ENCODE assay signal across 18 cellular contexts in the genomic region with DNA sequence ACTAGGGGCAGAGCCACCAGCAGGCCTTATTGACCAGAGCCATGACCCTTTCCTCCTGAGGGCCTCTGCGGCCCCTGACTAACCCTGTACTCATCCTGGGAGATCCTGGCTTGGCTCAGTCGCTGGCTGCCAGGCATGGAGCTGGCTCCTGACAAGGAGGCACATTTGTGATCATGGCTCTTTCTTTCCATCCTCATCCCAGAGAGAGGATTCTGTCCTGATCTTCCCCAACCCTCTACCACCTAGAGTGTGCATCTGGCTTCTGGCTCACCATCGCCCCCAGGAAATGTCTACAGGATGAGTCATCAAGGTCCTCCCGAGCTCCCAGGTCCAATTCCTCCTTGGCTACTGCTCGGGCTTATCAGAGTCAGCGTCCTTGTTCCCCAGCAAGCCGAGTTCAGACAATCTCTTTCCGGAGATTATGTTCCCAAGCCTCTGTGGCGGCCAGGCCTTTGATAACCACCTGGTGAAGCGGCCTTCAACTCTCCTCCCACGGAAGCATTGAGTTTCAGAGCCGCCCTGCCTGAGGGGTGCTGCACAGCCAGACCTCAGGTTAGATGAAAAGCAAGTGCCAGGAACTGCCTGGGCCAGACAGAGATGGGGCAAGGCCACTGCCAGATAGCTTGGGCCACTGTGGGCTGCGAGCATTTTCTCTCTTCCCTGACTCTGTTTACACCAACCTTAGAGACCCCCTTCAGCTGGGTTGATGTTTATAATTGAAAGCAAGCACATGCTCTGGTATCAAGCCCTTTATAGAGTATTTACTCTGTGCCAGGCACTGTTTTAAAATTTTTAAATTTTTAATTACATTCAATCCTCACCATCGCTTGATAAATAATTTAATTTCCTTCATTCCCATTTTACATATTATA. TPM values are rescaled to one million over a fixed set of nuclear protein-coding genes. Genes with fewer than 3 reads are reported as not detected.
A peak's percentile ranks its signal among the peaks of the same experiment; 100 is the strongest.
DNase-seq lines count a peak whose midpoint lies in the region; ATAC-seq, FAIRE-seq and TF ChIP-seq lines count a peak whose summit lies in the region.
"Had no signal": no experiment of that assay in that cellular context is flagged by ENCODE, and none has a peak within 500 bp of the region (broad histone marks: within the 10 kb centered on the region; RNA-seq: fewer than 3 reads in every experiment).

No MANE protein-coding gene starts in this region.

- H3K4me1 ChIP-seq in SK-N-SH (ENCODE audit: control insufficient read depth in 1 of 2, insufficient read depth in 2 of 2, low read depth in 1 of 2, low read length in 1 of 2) = peaks cover 5 to 31% of the 10 kb centered on the region in 2 experiments; a peak in 3 of 4 replicates
- peaks cover 25% of the 10 kb centered on the region for H3K4me1 ChIP-seq in fibroblast of lung (ENCODE audit: control insufficient read depth, extremely low read depth, insufficient read depth, low read length)
- peaks cover 0 to 2% of the 10 kb centered on the region in 2 donors for H3K4me1 ChIP-seq in small intestine (ENCODE audit: control insufficient read depth in 2 of 2, insufficient read depth in 1 of 2, low read depth in 1 of 2, low read length in 1 of 2)

- ATAC-seq in HG03097 (IDR thresholded peaks at IDR 0.05; ENCODE audit: low FRiP score, unreplicated experiment) = no peak
- ATAC-seq: activated naive CD4-positive, alpha-beta T cell treated with anti-CD3 and anti-CD28 coated beads, Interleukin-2, amount 50 U/mL, for 72 hours; left lobe of liver; Right ventricle myocardium inferior had no signal

- no peak for TF ChIP-seq RAD21 in SK-N-SH (IDR thresholded peaks at IDR 0.05; ENCODE audit: low read length)

- no peaks in the 10 kb centered on the region for H3K4me1 Mint-ChIP-seq in activated naive CD8-positive, alpha-beta T cell treated with anti-CD3 and anti-CD28 coated beads for 36 hours

- CTCF ChIA-PET in SK-N-SH (lab: Yijun Ruan, JAX) = interaction anchor here (1.1 to 1.5 kb wide), 6 partner anchors 11 to 188 kb away, joined by 3 to 6 read pairs (median 4); no protein-coding TSS in a partner anchor

- no peak overlapping the region for H3K4me3 Mint-ChIP-seq in activated naive CD8-positive, alpha-beta T cell treated with anti-CD3 and anti-CD28 coated beads for 36 hours

- H3K27ac Mint-ChIP-seq in activated naive CD8-positive, alpha-beta T cell treated with anti-CD3 and anti-CD28 coated beads for 36 hours = no peak overlapping the region
- H3K27ac Mint-ChIP-seq: activated naive CD4-positive, alpha-beta T cell treated with anti-CD3 and anti-CD28 coated beads, Interleukin-2, amount 50 U/mL, for 72 hours had no signal

- no peaks in the 10 kb centered on the region for H3K9me2 ChIP-seq in SK-N-SH

- no peaks in the 10 kb centered on the region for H3K9me3 Mint-ChIP-seq in activated naive CD8-positive, alpha-beta T cell treated with anti-CD3 and anti-CD28 coated beads for 36 hours
- H3K9me3 Mint-ChIP-seq: activated naive CD4-positive, alpha-beta T cell treated with anti-CD3 and anti-CD28 coated beads, Interleukin-2, amount 50 U/mL, for 72 hours had no signal

- no peaks in the 10 kb centered on the region for H3K9me3 ChIP-seq in SK-N-SH
- H3K9me3 ChIP-seq in fibroblast of lung (ENCODE audit: control insufficient read depth, insufficient read depth, low read depth, low read length) = no peaks in the 10 kb centered on the region
- H3K9me3 ChIP-seq in small intestine (ENCODE audit: control insufficient read depth, low read depth) = no peaks in the 10 kb centered on the region
- H3K9me3 ChIP-seq: suprapubic skin had no signal

- H3F3A ChIP-seq in SK-N-SH (replicated peaks; ENCODE audit: insufficient read depth) = peaks cover 12% of the 10 kb centered on the region

- H3K27me3 ChIP-seq in SK-N-SH (ENCODE audit: insufficient read depth) = no peaks in the 10 kb centered on the region
- H3K27me3 ChIP-seq in fibroblast of lung (ENCODE audit: control insufficient read depth, insufficient read depth, low read length) = no peaks in the 10 kb centered on the region
- H3K27me3 ChIP-seq in small intestine (ENCODE audit: control insufficient read depth in 2 of 2, insufficient read depth in 2 of 2, low read length in 2 of 2) = no peaks in the 10 kb centered on the region
- H3K27me3 ChIP-seq: suprapubic skin had no signal

- H3K27ac ChIP-seq in SK-N-SH (ENCODE audit: low read depth in 2 of 2, low read length in 1 of 2) = peak overlapping the region in 1 of 2 experiments; percentile 25; a peak in 1 of 4 replicates
- peak overlapping the region; percentile 3 for H3K27ac ChIP-seq in fibroblast of lung (ENCODE audit: insufficient read depth, low read length)
- peak overlapping the region in 1 of 2 donors; percentile 52 for H3K27ac ChIP-seq in small intestine (ENCODE audit: low read depth in 1 of 2, low read length in 1 of 2)
- H3K27ac ChIP-seq: epithelial cell of prostate, suprapubic skin had no signal

- TF ChIP-seq CTCF in SK-N-SH (IDR thresholded peaks at IDR 0.05) = no peak
- no peak for TF ChIP-seq CTCF in fibroblast of lung (conservative IDR thresholded peaks at IDR 0.05 in 1 of 2, IDR thresholded peaks at IDR 0.05 in 1 of 2; ENCODE audit: low read depth in 1 of 2, low read length in 2 of 2)

- H3K27me3 Mint-ChIP-seq in activated naive CD8-positive, alpha-beta T cell treated with anti-CD3 and anti-CD28 coated beads for 36 hours = no peaks in the 10 kb centered on the region

- 0 out of 2 replicates have a peak overlapping the region, but pooled peaks have one; percentile 7 for H3K4me2 ChIP-seq in SK-N-SH
- no peak overlapping the region for H3K4me2 ChIP-seq in fibroblast of lung (ENCODE audit: extremely low read depth, insufficient read depth, low read length)

- POLR2A ChIA-PET in SK-N-SH (lab: Yijun Ruan, JAX) = no interaction called here

- peak; percentile 4 for DNase-seq in DMS53 (lab: John Stamatoyannopoulos, UW)
- no peak for DNase-seq in DMS53 treated with DMSO at 0.1 percent for 48 hours (lab: John Stamatoyannopoulos, UW; ENCODE audit: unreplicated experiment)
- DNase-seq in SK-N-SH = no peak
- peak; percentile 25 to 86 for DNase-seq in fibroblast of lung (ENCODE audit: low read depth in 2 of 2)
- DNase-seq in small intestine = peak; percentile 92
- no peak for DNase-seq in activated naive CD8-positive, alpha-beta T cell treated with anti-CD3 and anti-CD28 coated beads for 36 hours
- DNase-seq in NCI-H748 (lab: John Stamatoyannopoulos, UW; ENCODE audit: unreplicated experiment) = no peak
- DNase-seq: activated CD4-positive, alpha-beta T cell treated with anti-CD3 and anti-CD28 coated beads for 4 hours; NCI-H1694 treated with DMSO at 0.1 percent for 48 hours; nucleus accumbens; stimulated activated CD4-positive, alpha-beta T cell treated with anti-CD3 and anti-CD28 coated beads, Interleukin-4, amount 100 ng/mL, for 4 hours had no signal

- 0 out of 4 replicates have a peak, but pooled peaks of 1 of the 2 experiments have one; percentile 11 for TF ChIP-seq EP300 in SK-N-SH (IDR thresholded peaks at IDR 0.05; ENCODE audit: borderline replicate concordance in 1 of 2, low read depth in 1 of 2, low read length in 1 of 2)

- no peaks in the 10 kb centered on the region for H4K20me1 ChIP-seq in SK-N-SH (ENCODE audit: insufficient read depth)
- H4K20me1 ChIP-seq in fibroblast of lung (ENCODE audit: control insufficient read depth, extremely low read depth, insufficient read depth, low read length) = no peaks in the 10 kb centered on the region

- FAIRE-seq in small intestine (lab: Jason Lieb, UNC) = no peak
- FAIRE-seq: A204.1 had no signal

- H3K36me3 Mint-ChIP-seq in activated naive CD8-positive, alpha-beta T cell treated with anti-CD3 and anti-CD28 coated beads for 36 hours = no peaks in the 10 kb centered on the region
- H3K36me3 Mint-ChIP-seq: activated naive CD4-positive, alpha-beta T cell treated with anti-CD3 and anti-CD28 coated beads, Interleukin-2, amount 50 U/mL, for 72 hours had no signal

- WGBS in SK-N-SH (ENCODE audit: low lambda C conversion rate) = 54% methylated on average over 13 of the region's 14 CpGs
- WGBS in small intestine, 3 donors = 32 to 64% (median 33%) methylated on average over 14 of the region's 14 CpGs

- H3K4me3 ChIP-seq in SK-N-SH (ENCODE audit: low read depth in 2 of 2, low read length in 1 of 2) (no peak overlapping the region), fibroblast of lung (replicated peaks in 1 of 4; ENCODE audit: control extremely low read depth in 1 of 4, insufficient read depth in 1 of 4, low read depth in 3 of 4, low read length in 4 of 4) (no peak overlapping the region), small intestine (ENCODE audit: low read depth in 1 of 2, low read length in 2 of 2) (no peak overlapping the region)
- H3K4me3 ChIP-seq: suprapubic skin had no signal

- no peaks in the 10 kb centered on the region for H3K36me3 ChIP-seq in SK-N-SH (replicated peaks in 1 of 2; ENCODE audit: control insufficient read depth in 1 of 2, insufficient read depth in 2 of 2, low read length in 1 of 2)
- no peaks in the 10 kb centered on the region for H3K36me3 ChIP-seq in fibroblast of lung (ENCODE audit: control insufficient read depth, insufficient read depth, low read length)
- no peaks in the 10 kb centered on the region for H3K36me3 ChIP-seq in small intestine (ENCODE audit: control insufficient read depth in 2 of 2, insufficient read depth in 2 of 2, low read length in 2 of 2)
- H3K36me3 ChIP-seq: suprapubic skin had no signal

- H3K9ac ChIP-seq in SK-N-SH (no peak overlapping the region), fibroblast of lung (ENCODE audit: insufficient read depth, low read length) (no peak overlapping the region)

- H3K79me2 ChIP-seq in SK-N-SH (ENCODE audit: insufficient read depth) = no peaks in the 10 kb centered on the region
- H3K79me2 ChIP-seq in fibroblast of lung (ENCODE audit: control insufficient read depth, insufficient read depth, low read length) = no peaks in the 10 kb centered on the region

- no peak overlapping the region for H2AFZ ChIP-seq in SK-N-SH (ENCODE audit: low read depth)
- no peak overlapping the region for H2AFZ ChIP-seq in fibroblast of lung (ENCODE audit: low read length)

TF ChIP-seq in SK-N-SH, 30 proteins besides CTCF, POLR2A, EP300 and RAD21 (continues in another document):
- TF ChIP-seq TCF12 (IDR thresholded peaks at IDR 0.05) (peak; percentile 53), NFIC (IDR thresholded peaks at IDR 0.05; ENCODE audit: borderline replicate concordance) (peak; percentile 39; the same call in 1 of the 2 replicates), YY1 (IDR thresholded peaks at IDR 0.05; ENCODE audit: low read depth) (no peak), MXI1 (IDR thresholded peaks at IDR 0.05; ENCODE audit: low read depth, low read length) (no peak), GABPA (IDR thresholded peaks at IDR 0.05; ENCODE audit: low read depth) (no peak), JUND (IDR thresholded peaks at IDR 0.05) (0 out of 2 replicates have a peak, but pooled peaks have one; percentile 59)

RNA-seq across cellular contexts. Expression of a gene that starts 44.3 kb away (rescaled TPM):
- polyA plus RNA-seq in SK-N-SH (2012; rRNA removed) (50.6 and 53.0 TPM in 2 replicates), fibroblast of lung (56.7 and 64.6 TPM in 2 replicates), small intestine (10 to 100 TPM; 62.8 to 75.9 (median 68.4) TPM)
- polyA plus RNA-seq in SK-N-SH (2012; cell fraction: cytosol; rRNA removed) = 56.5 and 72.9 TPM in 2 replicates
- 51.1 and 55.6 TPM in 2 replicates for polyA plus RNA-seq in SK-N-SH (2012; cell fraction: nucleus; rRNA removed)
- 81.3 and 90.1 TPM in 2 replicates for total RNA-seq in fibroblast of lung
- polyA plus RNA-seq in fibroblast of lung (2012) = 42.5 and 53.1 TPM in 2 replicates
- 1.1 and 3.3 TPM in 2 replicates for polyA minus RNA-seq in fibroblast of lung (ENCODE audit: low replicate concordance)
- 10 to 100 TPM; 82.4 to 84.2 TPM for total RNA-seq in activated naive CD8-positive, alpha-beta T cell treated with anti-CD3 and anti-CD28 coated beads for 36 hours

Comparison
In these comparisons a context has a peak if more than half of its experiments do, and no peak if none do; other contexts are left out.
1. DNase-seq: peak in DMS53 (single experiment), fibroblast of lung (2 of 2) and small intestine (single experiment); none in DMS53 treated with DMSO at 0.1 percent for 48 hours (single experiment), SK-N-SH (single experiment), activated naive CD8-positive, alpha-beta T cell treated with anti-CD3 and anti-CD28 coated beads for 36 hours (single experiment) and NCI-H748 (single experiment).